9 cellular contexts compared by ENCODE assay signal in genomic region chr7:45417735-45418134, GRCh38.
"Had no signal": no experiment of that assay in that cellular context is flagged by ENCODE, and none has a peak within 500 bp of the region (broad histone marks: within the 10 kb centered on the region; RNA-seq: fewer than 3 reads in every experiment).

No MANE protein-coding gene starts in this region.

- FAIRE-seq: H1, H54, HepG2 had no signal

- H3K36me3 Mint-ChIP-seq: IgD-negative memory B cell had no signal

- H3K9ac ChIP-seq: GM23248 had no signal

- H3K27ac Mint-ChIP-seq: H9, IgD-negative memory B cell had no signal

- H2AFZ ChIP-seq: GM23248 had no signal

- H3K27ac ChIP-seq: GM23248, HL-60 had no signal

- ATAC-seq: HepG2 had no signal

- H3K4me3 Mint-ChIP-seq: H9, IgD-negative memory B cell had no signal

- DNase-seq: GM23248, H9, HCEC 1CT, KBM-7 had no signal

- H3K4me1 Mint-ChIP-seq: H9, IgD-negative memory B cell had no signal

- H3K4me3 ChIP-seq: GM23248 had no signal
